ENCODE assay signal across 9 cellular contexts in genomic region chr3:140276698-140277097, GRCh38.
DNase-seq lines count a peak whose midpoint lies in the region; ATAC-seq, FAIRE-seq and TF ChIP-seq lines count a peak whose summit lies in the region.
"Had no signal": no experiment of that assay in that cellular context is flagged by ENCODE, and none has a peak within 500 bp of the region (broad histone marks: within the 10 kb centered on the region; RNA-seq: fewer than 3 reads in every experiment).

No MANE protein-coding gene starts in this region.

- no peak overlapping the region for H3K4me3 ChIP-seq in NB4 (ENCODE audit: low read depth, low read length)
- no peak overlapping the region for H3K4me3 ChIP-seq in bronchial epithelial cell (ENCODE audit: low read depth, low read length)
- no peak overlapping the region for H3K4me3 ChIP-seq in effector memory CD4-positive, alpha-beta T cell (ENCODE audit: insufficient read depth, low read depth, low read length, poor library complexity, severe bottlenecking)

- no peak for FAIRE-seq in bronchial epithelial cell (lab: Jason Lieb, UNC)

- H3K36me3 Mint-ChIP-seq in osteocyte (ENCODE audit: unreplicated experiment): no peaks in the 10 kb centered on the region
- H3K36me3 Mint-ChIP-seq: activated naive CD8-positive, alpha-beta T cell treated with anti-CD3 and anti-CD28 coated beads for 36 hours had no signal

- POLR2A ChIA-PET in GM10248 (lab: Yijun Ruan, JAX): no interaction called here

- no peaks in the 10 kb centered on the region for H3K4me1 Mint-ChIP-seq in osteocyte (ENCODE audit: unreplicated experiment)
- H3K4me1 Mint-ChIP-seq: activated naive CD8-positive, alpha-beta T cell treated with anti-CD3 and anti-CD28 coated beads for 36 hours had no signal

- H3K4me3 Mint-ChIP-seq in osteocyte (ENCODE audit: unreplicated experiment): no peak overlapping the region
- H3K4me3 Mint-ChIP-seq: activated naive CD8-positive, alpha-beta T cell treated with anti-CD3 and anti-CD28 coated beads for 36 hours had no signal

- H3K9me3 ChIP-seq in effector memory CD4-positive, alpha-beta T cell (ENCODE audit: control insufficient read depth, low read length): no peaks in the 10 kb centered on the region

- H3K4me1 ChIP-seq in effector memory CD4-positive, alpha-beta T cell (ENCODE audit: control insufficient read depth, insufficient read depth, low read length, poor library complexity, severe bottlenecking): no peaks in the 10 kb centered on the region

- H3K27me3 Mint-ChIP-seq in osteocyte (ENCODE audit: unreplicated experiment): no peaks in the 10 kb centered on the region

- ATAC-seq in GM21786 (IDR thresholded peaks at IDR 0.05; ENCODE audit: unreplicated experiment) (no peak), HG02840 (IDR thresholded peaks at IDR 0.05; ENCODE audit: low FRiP score, unreplicated experiment) (no peak)

- TF ChIP-seq CTCF in GM10248 (IDR thresholded peaks at IDR 0.05; ENCODE audit: control extremely low read depth, extremely low read depth, low read depth, missing control alignments) (peak; percentile 30), NB4 (IDR thresholded peaks at IDR 0.05; ENCODE audit: low read depth, low read length) (peak; percentile 43), bronchial epithelial cell (IDR thresholded peaks at IDR 0.05; ENCODE audit: insufficient read depth, low read length, severe bottlenecking) (peak; percentile 47), osteocyte (IDR thresholded peaks at IDR 0.05) (peak; percentile 39)

- no peaks in the 10 kb centered on the region for H3K27me3 ChIP-seq in bronchial epithelial cell (ENCODE audit: control insufficient read depth, insufficient read depth, low read length)
- no peaks in the 10 kb centered on the region for H3K27me3 ChIP-seq in effector memory CD4-positive, alpha-beta T cell (replicated peaks; ENCODE audit: control insufficient read depth, insufficient read depth, low read length, poor library complexity, severe bottlenecking)

- H3K36me3 ChIP-seq in bronchial epithelial cell (ENCODE audit: control insufficient read depth, insufficient read depth, low read length): no peaks in the 10 kb centered on the region
- H3K36me3 ChIP-seq in effector memory CD4-positive, alpha-beta T cell (ENCODE audit: control insufficient read depth, insufficient read depth, low read length): no peaks in the 10 kb centered on the region

- CTCF ChIA-PET in GM10248 (lab: Yijun Ruan, JAX): interaction anchor here (1.5 to 1.9 kb wide), 2 partner anchors 9 to 15 kb away, joined by 6 to 7 read pairs; no protein-coding TSS in a partner anchor

- TF ChIP-seq POLR2A in NB4 (IDR thresholded peaks at IDR 0.05; ENCODE audit: extremely low read depth, insufficient read length): no peak

- no peak overlapping the region for H3K27ac Mint-ChIP-seq in osteocyte (ENCODE audit: unreplicated experiment)
- H3K27ac Mint-ChIP-seq: activated naive CD8-positive, alpha-beta T cell treated with anti-CD3 and anti-CD28 coated beads for 36 hours had no signal

- H3K27ac ChIP-seq in effector memory CD4-positive, alpha-beta T cell (ENCODE audit: insufficient read depth, low read length, poor library complexity, severe bottlenecking): no peak overlapping the region

- H3K9me3 Mint-ChIP-seq in osteocyte (ENCODE audit: unreplicated experiment): no peaks in the 10 kb centered on the region
- H3K9me3 Mint-ChIP-seq: activated naive CD8-positive, alpha-beta T cell treated with anti-CD3 and anti-CD28 coated beads for 36 hours had no signal

- no peak for DNase-seq in GM10248 (ENCODE audit: extremely low spot score)
- DNase-seq in NB4 (ENCODE audit: low read depth): peak; percentile 43
- DNase-seq in bronchial epithelial cell (ENCODE audit: low read depth): peak; percentile 42
- no peak for DNase-seq in osteocyte (ENCODE audit: extremely low spot score, unreplicated experiment)
- no peak for DNase-seq in effector memory CD4-positive, alpha-beta T cell
- DNase-seq: activated naive CD8-positive, alpha-beta T cell treated with anti-CD3 and anti-CD28 coated beads for 36 hours; midbrain had no signal

Comparison
In these comparisons a context has a peak if more than half of its experiments do, and no peak if none do; other contexts are left out.
1. DNase-seq: peak in NB4 (single experiment) and bronchial epithelial cell (single experiment); none in GM10248 (single experiment), osteocyte (single experiment) and effector memory CD4-positive, alpha-beta T cell (0 of 3).
2. Peak in every context shown above with its lines, with median percentiles within 50 percentile points of each other: CTCF ChIP-seq.